Comparison of ENCODE assay signal across 10 cellular contexts in the genomic region with DNA sequence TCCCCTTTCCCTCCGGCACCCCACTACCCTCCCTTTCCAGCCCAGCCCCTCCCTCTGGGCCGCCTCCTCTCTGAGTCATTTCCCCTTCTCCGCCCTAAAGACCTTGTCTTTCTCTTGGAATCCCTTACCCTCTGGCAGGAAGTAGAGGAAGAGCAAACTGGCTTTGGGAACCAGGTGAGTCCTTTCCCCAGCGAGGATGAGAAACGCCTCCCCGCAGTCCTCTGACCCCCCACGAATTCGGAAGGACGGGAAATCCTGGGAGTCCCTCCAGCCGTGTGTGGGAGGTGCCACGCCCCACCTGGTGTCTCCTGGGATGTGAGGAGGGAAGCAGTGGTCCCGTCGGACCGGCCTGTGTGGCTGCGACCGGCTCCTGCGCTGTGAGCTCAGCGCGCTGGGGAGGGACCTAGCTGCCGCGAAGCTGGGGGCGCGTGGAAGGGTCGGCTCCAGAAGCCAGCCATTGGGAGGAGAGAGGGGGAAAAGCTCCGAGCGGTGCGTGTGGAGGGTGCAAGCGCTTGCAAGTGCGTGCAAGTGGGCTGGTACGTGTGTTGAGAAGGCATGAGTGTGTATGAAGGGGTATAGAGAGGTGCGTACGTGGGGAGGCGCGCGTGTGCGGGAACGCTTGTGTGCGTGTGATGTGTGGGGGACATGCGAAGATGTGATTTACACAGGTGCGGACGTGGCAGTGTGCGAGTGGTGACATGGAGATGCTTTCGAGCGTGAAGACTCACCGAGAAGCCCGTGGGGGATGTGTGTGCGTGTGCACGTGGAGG. TPM values are rescaled to one million over a fixed set of nuclear protein-coding genes. Genes with fewer than 3 reads are reported as not detected.
DNase-seq lines count a peak whose midpoint lies in the region; ATAC-seq, FAIRE-seq and TF ChIP-seq lines count a peak whose summit lies in the region.
"Had no signal": no experiment of that assay in that cellular context is flagged by ENCODE, and none has a peak within 500 bp of the region (broad histone marks: within the 10 kb centered on the region; RNA-seq: fewer than 3 reads in every experiment).

No MANE protein-coding gene starts in this region.

- TF ChIP-seq POLR2A in IMR-90 (IDR thresholded peaks at IDR 0.05; ENCODE audit: low read depth, low read length) = no peak
- no peak for TF ChIP-seq POLR2A in GM12891 (IDR thresholded peaks at IDR 0.05; ENCODE audit: low read depth, low read length)

- no peak overlapping the region for H3K4ac ChIP-seq in IMR-90 (ENCODE audit: low read depth, low read length)

- no peak overlapping the region for H4K8ac ChIP-seq in IMR-90 (ENCODE audit: low read depth in 2 of 2, low read length in 2 of 2)

- H3K4me1 ChIP-seq in IMR-90 (ENCODE audit: control insufficient read depth, insufficient read depth, low read length) = no peaks in the 10 kb centered on the region
- no peaks in the 10 kb centered on the region for H3K4me1 ChIP-seq in endodermal cell (ENCODE audit: control insufficient read depth, insufficient read depth, low read length)

- H3K9me3 ChIP-seq in IMR-90 (ENCODE audit: control insufficient read depth, insufficient read depth, low read length) = no peaks in the 10 kb centered on the region
- H3K9me3 ChIP-seq in endodermal cell (ENCODE audit: control insufficient read depth, low read length) = no peaks in the 10 kb centered on the region

- no peak for TF ChIP-seq RAD21 in IMR-90 (IDR thresholded peaks at IDR 0.05; ENCODE audit: low read length)

- no peak overlapping the region for H3K23ac ChIP-seq in IMR-90 (ENCODE audit: low read depth, low read length)

- BruUV-seq in IMR-90 (replicated peaks; lab: Mats Ljungman, UMichigan) = no TSS peak

- ATAC-seq in IMR-90 (ENCODE audit: low read depth) (no peak), HG03139 (IDR thresholded peaks at IDR 0.05; ENCODE audit: unreplicated experiment) (no peak), GM18870 (IDR thresholded peaks at IDR 0.05; ENCODE audit: unreplicated experiment) (no peak)
- ATAC-seq in naive thymus-derived CD8-positive, alpha-beta T cell = no peak

- dilution Hi-C loops in IMR-90 (cut with HindIII; ENCODE audit: low sequenced_read_pairs, unreplicated experiment) = no loop called here

- H3K27me3 Mint-ChIP-seq in endodermal cell (ENCODE audit: insufficient read depth) = peaks cover 14% of the 10 kb centered on the region
- peaks cover 8 to 26% (median 14%) of the 10 kb centered on the region in 5 donors for H3K27me3 Mint-ChIP-seq in naive thymus-derived CD8-positive, alpha-beta T cell

- peaks cover 8% of the 10 kb centered on the region for H3K4me1 Mint-ChIP-seq in endodermal cell
- peaks cover 0 to 12% (median 4%) of the 10 kb centered on the region in 4 donors for H3K4me1 Mint-ChIP-seq in naive thymus-derived CD8-positive, alpha-beta T cell

- H2AK5ac ChIP-seq in IMR-90 (ENCODE audit: low read depth, low read length) = no peak overlapping the region

- no peak overlapping the region for H3K14ac ChIP-seq in IMR-90 (replicated peaks; ENCODE audit: low read depth, low read length)

- no peak overlapping the region for H3K27ac ChIP-seq in IMR-90 (ENCODE audit: insufficient read depth, low read length)
- H3K27ac ChIP-seq in endodermal cell (ENCODE audit: low read depth, low read length) = no peak overlapping the region

- H3K36me3 ChIP-seq in IMR-90 (ENCODE audit: control insufficient read depth, insufficient read depth, low read length) = no peaks in the 10 kb centered on the region
- H3K36me3 ChIP-seq in endodermal cell (ENCODE audit: control insufficient read depth, insufficient read depth, low read length) = no peaks in the 10 kb centered on the region

- H4K91ac ChIP-seq in IMR-90 (ENCODE audit: insufficient read depth, low read depth, low read length) = no peak overlapping the region

- peak overlapping the region; percentile 80 for H3K4me3 Mint-ChIP-seq in endodermal cell
- peak overlapping the region in 7 of 10 donors; percentile 2 to 77 (median 61) for H3K4me3 Mint-ChIP-seq in naive thymus-derived CD8-positive, alpha-beta T cell

- POLR2A ChIA-PET in IMR-90 (lab: Charles Lee; ENCODE audit: unreplicated experiment) = no interaction called here
- POLR2A ChIA-PET in naive thymus-derived CD8-positive, alpha-beta T cell (lab: Charles Lee) = no interaction called here

- H3K36me3 Mint-ChIP-seq in endodermal cell (ENCODE audit: low read depth) = peaks cover 2% of the 10 kb centered on the region
- H3K36me3 Mint-ChIP-seq in naive thymus-derived CD8-positive, alpha-beta T cell = peaks cover 0 to 3% (median 0%) of the 10 kb centered on the region in 3 donors

- WGBS in IMR-90 (ENCODE audit: extremely low coverage in 2 of 2, insufficient read length in 1 of 2), 2 experiments = 44% methylated on average over 11 of the region's 48 CpGs; no CpG with 5 or more reads in 1 of the 2 experiments
- 35 to 47% methylated on average over 15 to 46 of the region's 48 CpGs for WGBS in endodermal cell (ENCODE audit: insufficient coverage in 1 of 2, insufficient read length in 1 of 2), 2 experiments

- peak overlapping the region; percentile 70 for H2AFZ ChIP-seq in IMR-90 (replicated peaks; ENCODE audit: low read length, poor library complexity)

- no peak overlapping the region for H2BK120ac ChIP-seq in IMR-90 (ENCODE audit: low read depth, low read length)

- in situ Hi-C loops in IMR-90 (cut with MboI; ENCODE audit: low sequenced_read_pairs) = no loop called here

- H3K9me1 ChIP-seq in IMR-90 (ENCODE audit: insufficient read depth, low read length) = no peaks in the 10 kb centered on the region

- no peaks in the 10 kb centered on the region for H3K9me3 Mint-ChIP-seq in endodermal cell
- H3K9me3 Mint-ChIP-seq in naive thymus-derived CD8-positive, alpha-beta T cell = peaks cover 0 to 4% (median 0%) of the 10 kb centered on the region in 9 donors

- H3K79me1 ChIP-seq in IMR-90 (ENCODE audit: low read depth in 1 of 2, low read length in 2 of 2) = no peaks in the 10 kb centered on the region

- H3K27me3 ChIP-seq in IMR-90 (ENCODE audit: control insufficient read depth, insufficient read depth, low read length) = no peaks in the 10 kb centered on the region; the same call in 1 of the 2 replicates
- no peaks in the 10 kb centered on the region for H3K27me3 ChIP-seq in endodermal cell (ENCODE audit: control insufficient read depth, insufficient read depth, low read length, poor library complexity, severe bottlenecking)

- no peak overlapping the region for H3K56ac ChIP-seq in IMR-90 (ENCODE audit: extremely low read depth, insufficient read depth, low read length)

- no peak overlapping the region for H2BK15ac ChIP-seq in IMR-90 (ENCODE audit: low read depth, low read length)

- no peak overlapping the region; the same call in 1 of the 2 replicates for H3K4me3 ChIP-seq in IMR-90 (ENCODE audit: insufficient read depth, low read depth, low read length)
- H3K4me3 ChIP-seq in endodermal cell (ENCODE audit: low read length) = no peak overlapping the region

- FAIRE-seq in GM12891 (lab: Jason Lieb, UNC) = no peak

- H4K20me1 ChIP-seq in IMR-90 (ENCODE audit: insufficient read depth, low read length) = no peaks in the 10 kb centered on the region

- TF ChIP-seq CTCF in IMR-90 (conservative IDR thresholded peaks at IDR 0.05; ENCODE audit: low read depth, low read length) = no peak
- no peak for TF ChIP-seq CTCF in endodermal cell (conservative IDR thresholded peaks at IDR 0.05)

- H2AK9ac ChIP-seq in IMR-90 (replicated peaks; ENCODE audit: low read depth, low read length, poor library complexity) = no peak overlapping the region

- H3K27ac Mint-ChIP-seq in endodermal cell = peak overlapping the region; percentile 32
- peak overlapping the region in 2 of 10 donors; percentile 53 to 60 for H3K27ac Mint-ChIP-seq in naive thymus-derived CD8-positive, alpha-beta T cell

- intact Hi-C loops in IMR-90 (cut with micrococcal nuclease) = no loop called here

- CTCF ChIA-PET in IMR-90 (lab: Yijun Ruan, JAX) = no interaction called here

- H2BK5ac ChIP-seq in IMR-90 (ENCODE audit: low read depth, low read length, poor library complexity, severe bottlenecking) = no peak overlapping the region

- DNase-seq in AG20443 (ENCODE audit: low spot score) = peak; percentile 22
- DNase-seq in IMR-90 = no peak
- peak; percentile 80 for DNase-seq in endodermal cell
- no peak for DNase-seq in naive thymus-derived CD8-positive, alpha-beta T cell
- no peak for DNase-seq in GM12891 (ENCODE audit: insufficient read length, low spot score)
- no peak for DNase-seq in OCI-M1 (lab: John Stamatoyannopoulos, UW)
- DNase-seq: NCI-H1105 treated with DMSO at 0.1 percent for 48 hours had no signal

- no peak overlapping the region for H3K18ac ChIP-seq in IMR-90 (ENCODE audit: low read depth, low read length)

- H3K9ac ChIP-seq in IMR-90 (ENCODE audit: low read depth, low read length) (no peak overlapping the region), endodermal cell (ENCODE audit: extremely low read depth, low read length, poor library complexity, severe bottlenecking) (no peak overlapping the region)

- H2BK20ac ChIP-seq in IMR-90 (ENCODE audit: low read depth, low read length) = no peak overlapping the region

- H4K5ac ChIP-seq in IMR-90 (ENCODE audit: low read depth, low read length) = no peak overlapping the region

- H3K4me2 ChIP-seq in IMR-90 (ENCODE audit: low read depth, low read length) = no peak overlapping the region; the same call in 1 of the 2 replicates

TF ChIP-seq in IMR-90, 13 proteins besides CTCF, POLR2A, EP300 and RAD21:
- TF ChIP-seq NFE2L2 (IDR thresholded peaks at IDR 0.05; ENCODE audit: low read depth, low read length) (no peak), RFX5 (IDR thresholded peaks at IDR 0.05; ENCODE audit: low read depth, low read length) (no peak), CHD1 (IDR thresholded peaks at IDR 0.05; ENCODE audit: low read depth, low read length) (no peak)

TF ChIP-seq in GM12891, 5 proteins besides CTCF, POLR2A, EP300 and RAD21:
- no peak for TF ChIP-seq TAF1 (IDR thresholded peaks at IDR 0.05; ENCODE audit: low read depth, low read length)
- TF ChIP-seq SPI1 (IDR thresholded peaks at IDR 0.05; ENCODE audit: low read depth, low read length) = no peak
- TF ChIP-seq POU2F2 (IDR thresholded peaks at IDR 0.05; ENCODE audit: low read depth, low read length) = no peak
- no peak for TF ChIP-seq POLR2AphosphoS5 (IDR thresholded peaks at IDR 0.05; ENCODE audit: low read depth, low read length)
- TF ChIP-seq PAX5 (IDR thresholded peaks at IDR 0.05; ENCODE audit: insufficient read depth, low read length, severe bottlenecking) = no peak

RNA-seq across cellular contexts. Expression of a gene that starts 46.3 kb away (rescaled TPM):
- total RNA-seq in IMR-90 (2012; rRNA removed) (not detected in 2 replicates), endodermal cell (not detected)
- not detected in 2 replicates for polyA plus RNA-seq in IMR-90 (2012; rRNA removed)
- not detected in 2 replicates for polyA plus RNA-seq in IMR-90 (2012; cell fraction: cytosol; rRNA removed)
- not detected in 2 replicates for polyA plus RNA-seq in IMR-90 (2012; cell fraction: nucleus; rRNA removed; ENCODE audit: low replicate concordance)
- not detected for polyA plus RNA-seq in endodermal cell (2013, experiment 1 of 2)
- polyA plus RNA-seq in endodermal cell (2013, experiment 2 of 2) = not detected
- not detected for total RNA-seq in naive thymus-derived CD8-positive, alpha-beta T cell
- not detected for polyA plus RNA-seq in naive thymus-derived CD8-positive, alpha-beta T cell
- polyA plus RNA-seq in GM12891 (2012; ENCODE audit: low read depth, missing spikeins) = not detected
- total RNA-seq: subcutaneous adipose tissue had no signal

Comparison
In these comparisons a context has a peak if more than half of its experiments do, and no peak if none do; other contexts are left out.
1. DNase-seq: peak in AG20443 (single experiment) and endodermal cell (single experiment); none in IMR-90 (single experiment), naive thymus-derived CD8-positive, alpha-beta T cell (0 of 10), GM12891 (single experiment) and OCI-M1 (single experiment).